ENCODE assay signal across 1 cellular context in the genomic region with DNA sequence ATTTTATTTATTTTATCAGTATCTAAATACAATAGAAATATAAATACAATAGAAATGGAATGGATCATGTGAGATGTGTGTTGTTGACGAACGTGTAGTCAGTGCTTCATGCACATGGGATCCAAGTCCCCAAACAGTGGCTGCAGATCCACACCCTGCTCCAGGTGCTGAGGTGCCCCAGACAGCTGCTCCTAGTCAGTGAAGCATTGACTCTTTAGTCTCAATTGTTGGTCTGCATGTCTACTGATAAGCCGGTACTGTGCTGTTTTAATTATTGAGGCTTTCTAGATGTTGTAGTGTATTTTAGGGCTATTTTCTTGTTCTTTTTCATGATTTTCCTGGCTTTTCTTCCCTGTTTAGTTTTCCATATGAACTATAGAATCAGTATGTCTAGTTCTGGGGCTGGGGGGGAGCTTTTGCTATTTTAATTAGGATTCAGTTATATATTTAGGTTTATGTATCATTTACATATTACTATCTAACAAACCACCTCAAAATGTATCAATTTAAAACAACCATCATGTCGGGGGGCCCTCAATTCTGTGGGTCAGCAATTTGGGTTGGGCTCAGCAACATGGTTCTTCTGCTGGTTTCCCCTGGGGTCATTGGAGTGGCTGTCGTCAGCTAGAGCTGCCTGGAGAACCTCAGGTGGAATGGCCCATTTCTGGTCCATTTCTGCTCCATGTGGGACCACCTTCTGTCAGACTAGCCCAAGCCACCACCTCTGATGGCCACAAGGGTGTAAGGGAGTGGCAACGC.
TF ChIP-seq lines count a peak whose summit lies in the region.

No MANE protein-coding gene starts in this region.

TF ChIP-seq in HEK293, 187 proteins besides CTCF, POLR2A, EP300 and RAD21 (continued from another document):
- TF ChIP-seq, protein P1, sequence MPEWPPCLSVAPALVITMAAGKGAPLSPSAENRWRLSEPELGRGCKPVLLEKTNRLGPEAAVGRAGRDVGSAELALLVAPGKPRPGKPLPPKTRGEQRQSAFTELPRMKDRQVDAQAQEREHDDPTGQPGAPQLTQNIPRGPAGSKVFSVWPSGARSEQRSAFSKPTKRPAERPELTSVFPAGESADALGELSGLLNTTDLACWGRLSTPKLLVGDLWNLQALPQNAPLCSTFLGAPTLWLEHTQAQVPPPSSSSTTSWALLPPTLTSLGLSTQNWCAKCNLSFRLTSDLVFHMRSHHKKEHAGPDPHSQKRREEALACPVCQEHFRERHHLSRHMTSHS (tag by site-specific recombination; IDR thresholded peaks at IDR 0.05), result no peak
- TF ChIP-seq ZNF302 (tag by site-specific recombination; IDR thresholded peaks at IDR 0.05; ENCODE audit: low read depth), result no peak
- no peak for TF ChIP-seq GLI4 (tag by site-specific recombination; IDR thresholded peaks at IDR 0.05)
- TF ChIP-seq OVOL3 (tag by site-specific recombination; IDR thresholded peaks at IDR 0.05), result no peak
- no peak for TF ChIP-seq ZNF214 (tag by site-specific recombination; IDR thresholded peaks at IDR 0.05; ENCODE audit: borderline replicate concordance)
- TF ChIP-seq ZNF530 (tag by site-specific recombination; IDR thresholded peaks at IDR 0.05; ENCODE audit: low read depth), result no peak
- TF ChIP-seq ZSCAN5A (tag by site-specific recombination; IDR thresholded peaks at IDR 0.05), result no peak
- TF ChIP-seq ZNF768 (tag by site-specific recombination; IDR thresholded peaks at IDR 0.05), result no peak
- TF ChIP-seq ZNF48 (tag by site-specific recombination; IDR thresholded peaks at IDR 0.05), result no peak
